8 cellular contexts compared by ENCODE assay signal in genomic region chr14:103576371-103577024, GRCh38. TPM values are rescaled to one million over a fixed set of nuclear protein-coding genes. Genes with fewer than 3 reads are reported as not detected.
DNase-seq lines count a peak whose midpoint lies in the region; ATAC-seq, FAIRE-seq and TF ChIP-seq lines count a peak whose summit lies in the region.

No MANE protein-coding gene starts in this region.

- H3K4me1 ChIP-seq in BLaER1 treated with 17β-estradiol and CSF1 and Interleukin-3, amounts not matched to agents 10 nM and 100 nM: peaks cover 4 to 13% (median 7%) of the 10 kb centered on the region in 10 experiments; a peak in 14 of 20 replicates

- TF ChIP-seq CTCF in kidney epithelial cell (IDR thresholded peaks at IDR 0.05; ENCODE audit: insufficient read depth, low read length, poor library complexity, severe bottlenecking): no peak

- peaks cover 5 to 76% (median 38%) of the 10 kb centered on the region in 11 experiments; a peak in 19 of 22 replicates for H4K20me1 ChIP-seq in BLaER1 treated with 17β-estradiol and CSF1 and Interleukin-3, amounts not matched to agents 10 nM and 100 nM

- H3K9me3 ChIP-seq in BLaER1 treated with 17β-estradiol and CSF1 and Interleukin-3, amounts not matched to agents 10 nM and 100 nM (replicated peaks in 1 of 11): no peaks in the 10 kb centered on the region

- no peak for TF ChIP-seq POLR2A in GM12892 (IDR thresholded peaks at IDR 0.05; ENCODE audit: low read depth, low read length)

- no peak for FAIRE-seq in GM12892 (lab: Jason Lieb, UNC)

- H3K27ac ChIP-seq in BLaER1 treated with 17β-estradiol and CSF1 and Interleukin-3, amounts not matched to agents 10 nM and 100 nM: no peak overlapping the region; a peak in 1 of 22 replicates
- H3K27ac ChIP-seq in caudate nucleus (ENCODE audit: low read depth, low read length): peak overlapping the region; percentile 82

- ATAC-seq in GM18517 (IDR thresholded peaks at IDR 0.05; ENCODE audit: unreplicated experiment): no peak

- no peak overlapping the region for H3K4me3 ChIP-seq in BLaER1 treated with 17β-estradiol and CSF1 and Interleukin-3, amounts not matched to agents 10 nM and 100 nM
- no peak overlapping the region for H3K4me3 ChIP-seq in kidney epithelial cell (ENCODE audit: low read depth, low read length)

- H3K9ac ChIP-seq in BLaER1 treated with 17β-estradiol and CSF1 and Interleukin-3, amounts not matched to agents 10 nM and 100 nM: peak overlapping the region in 6 of 11 experiments; percentile 7 to 47 (median 20); a peak in 5 of 22 replicates

- peak; percentile 42 for DNase-seq in NCI-H2081 treated with DMSO at 0.1 percent for 48 hours (lab: John Stamatoyannopoulos, UW)
- DNase-seq in caudate nucleus (lab: John Stamatoyannopoulos, UW): peak in 56 of 61 donors; percentile 10 to 91 (median 65)
- peak; percentile 78 for DNase-seq in kidney epithelial cell (ENCODE audit: low read depth)
- DNase-seq in smooth muscle cell of the brain vasculature (ENCODE audit: low read depth, low spot score): peak; percentile 63
- no peak for DNase-seq in stimulated activated naive CD4-positive, alpha-beta T cell (lab: John Stamatoyannopoulos, UW)
- DNase-seq in GM12892 (ENCODE audit: insufficient read length): no peak

- H3K4me2 ChIP-seq in BLaER1 treated with 17β-estradiol and CSF1 and Interleukin-3, amounts not matched to agents 10 nM and 100 nM: peak overlapping the region in 8 of 11 experiments; percentile 1 to 39 (median 22); a peak in 6 of 22 replicates

- no peaks in the 10 kb centered on the region for H3K27me3 ChIP-seq in BLaER1 treated with 17β-estradiol and CSF1 and Interleukin-3, amounts not matched to agents 10 nM and 100 nM
- no peaks in the 10 kb centered on the region for H3K27me3 ChIP-seq in kidney epithelial cell (ENCODE audit: control insufficient read depth, insufficient read depth, low read length)

- peaks cover 63 to 92% (median 81%) of the 10 kb centered on the region in 11 experiments for H3K36me3 ChIP-seq in BLaER1 treated with 17β-estradiol and CSF1 and Interleukin-3, amounts not matched to agents 10 nM and 100 nM
- no peaks in the 10 kb centered on the region for H3K36me3 ChIP-seq in kidney epithelial cell (ENCODE audit: control insufficient read depth, insufficient read depth, low read length)

RNA-seq across cellular contexts. Expression of gene COA8, which starts 13.7 kb away (rescaled TPM):
- total RNA-seq in kidney epithelial cell: 83.8 and 86.7 TPM in 2 replicates
- polyA plus RNA-seq in GM12892 (2012; ENCODE audit: missing spikeins): 30.8 TPM

RNA-seq across cellular contexts. Expression of gene BAG5, which starts 14.0 kb away (rescaled TPM):
- 37.9 and 40.8 TPM in 2 replicates for total RNA-seq in kidney epithelial cell
- polyA plus RNA-seq in GM12892 (2012; ENCODE audit: missing spikeins): 12.4 TPM

RNA-seq across cellular contexts. Expression of gene TRMT61A, which starts 47.5 kb away (rescaled TPM):
- 15.6 and 17.1 TPM in 2 replicates for total RNA-seq in kidney epithelial cell
- 2.5 TPM for polyA plus RNA-seq in GM12892 (2012; ENCODE audit: missing spikeins)

RNA-seq across cellular contexts. Expression of gene KLC1, which starts 52.5 kb away (rescaled TPM):
- 266 and 280 TPM in 2 replicates for total RNA-seq in kidney epithelial cell
- polyA plus RNA-seq in GM12892 (2012; ENCODE audit: missing spikeins): 53.2 TPM

RNA-seq across cellular contexts. Expression of gene CKB, which starts 53.9 kb away (rescaled TPM):
- 67.7 and 78.7 TPM in 2 replicates for total RNA-seq in kidney epithelial cell
- polyA plus RNA-seq in GM12892 (2012; ENCODE audit: missing spikeins): 15.3 TPM

Comparison
In these comparisons a context has a peak if more than half of its experiments do, and no peak if none do; other contexts are left out.
1. DNase-seq: peak in NCI-H2081 treated with DMSO at 0.1 percent for 48 hours (single experiment), caudate nucleus (56 of 61), kidney epithelial cell (single experiment) and smooth muscle cell of the brain vasculature (single experiment); none in stimulated activated naive CD4-positive, alpha-beta T cell (0 of 6) and GM12892 (single experiment).